8 cellular contexts compared by ENCODE assay signal in the genomic region with DNA sequence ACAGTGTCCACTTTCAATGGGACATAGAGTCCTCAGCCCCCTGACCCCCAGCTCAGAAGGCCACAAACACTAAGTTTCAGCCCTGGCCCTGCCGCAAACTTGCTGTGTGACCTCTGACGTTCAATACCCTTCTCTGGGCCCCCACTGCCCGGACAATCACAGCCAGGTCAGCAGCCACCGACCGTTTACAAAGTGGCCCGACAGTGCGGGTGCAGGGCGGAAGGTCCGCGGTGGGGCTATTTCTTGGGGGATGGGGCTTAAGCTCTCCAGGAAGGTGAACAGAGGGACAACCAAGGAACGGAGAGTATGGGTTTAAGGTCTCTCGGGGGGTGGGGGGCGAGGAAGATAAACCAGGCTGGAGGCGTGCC. TPM values are rescaled to one million over a fixed set of nuclear protein-coding genes. Genes with fewer than 3 reads are reported as not detected.
DNase-seq lines count a peak whose midpoint lies in the region; ATAC-seq and TF ChIP-seq lines count a peak whose summit lies in the region.

No MANE protein-coding gene starts in this region.

- TF ChIP-seq CTCF in omental fat pad (IDR thresholded peaks at IDR 0.05): no peak

- no peak for TF ChIP-seq POLR2A in erythroblast (IDR thresholded peaks at IDR 0.05; ENCODE audit: low read length)

- ATAC-seq in activated naive CD4-positive, alpha-beta T cell treated with anti-CD3 and anti-CD28 coated beads, Interleukin-2, amount 50 U/mL, for 72 hours: no peak
- no peak for ATAC-seq in stimulated activated naive CD8-positive, alpha-beta T cell treated with anti-CD3 and anti-CD28 coated beads, Interleukin-15, amount 100 ng/mL, for 72 hours
- no peak for ATAC-seq in omental fat pad (ENCODE audit: low FRiP score)

- H3K27me3 Mint-ChIP-seq in stimulated activated naive CD8-positive, alpha-beta T cell treated with anti-CD3 and anti-CD28 coated beads, Interleukin-15, amount 100 ng/mL, for 72 hours: peaks cover 11% of the 10 kb centered on the region

- no peaks in the 10 kb centered on the region for H3K9me3 Mint-ChIP-seq in activated naive CD4-positive, alpha-beta T cell treated with anti-CD3 and anti-CD28 coated beads, Interleukin-2, amount 50 U/mL, for 72 hours
- H3K9me3 Mint-ChIP-seq in stimulated activated naive CD8-positive, alpha-beta T cell treated with anti-CD3 and anti-CD28 coated beads, Interleukin-15, amount 100 ng/mL, for 72 hours: no peaks in the 10 kb centered on the region

- H3K4me1 ChIP-seq in HUES64 (ENCODE audit: insufficient read depth, low read length) (no peaks in the 10 kb centered on the region), iPS-20b (ENCODE audit: insufficient read depth, low read length) (peaks cover 3% of the 10 kb centered on the region; the same call in 1 of the 2 replicates)

- H3K27ac ChIP-seq in HUES64 (ENCODE audit: low read depth, low read length) (no peak overlapping the region; the same call in 1 of the 2 replicates), iPS-20b (ENCODE audit: low read length) (peak overlapping the region; percentile 92)

- H3K9me3 ChIP-seq in HUES64 (ENCODE audit: insufficient read depth, low read depth, low read length) (no peaks in the 10 kb centered on the region), iPS-20b (ENCODE audit: insufficient read depth, low read depth, low read length) (no peaks in the 10 kb centered on the region)

- peak overlapping the region; percentile 94 for H3K4me3 ChIP-seq in HUES64 (ENCODE audit: low read length)
- H3K4me3 ChIP-seq in iPS-20b (ENCODE audit: low read length): peak overlapping the region; percentile 93

- peak overlapping the region; percentile 93 for H3K9ac ChIP-seq in HUES64 (ENCODE audit: low read depth, low read length)
- H3K9ac ChIP-seq in iPS-20b (ENCODE audit: low read depth, low read length): peak overlapping the region; percentile 95; the same call in 1 of the 2 replicates

- peaks cover 44% of the 10 kb centered on the region for H3K4me1 Mint-ChIP-seq in stimulated activated naive CD8-positive, alpha-beta T cell treated with anti-CD3 and anti-CD28 coated beads, Interleukin-15, amount 100 ng/mL, for 72 hours

- H3K27ac Mint-ChIP-seq in activated naive CD4-positive, alpha-beta T cell treated with anti-CD3 and anti-CD28 coated beads, Interleukin-2, amount 50 U/mL, for 72 hours: peak overlapping the region; percentile 91 to 94
- peak overlapping the region; percentile 95 to 96 for H3K27ac Mint-ChIP-seq in stimulated activated naive CD8-positive, alpha-beta T cell treated with anti-CD3 and anti-CD28 coated beads, Interleukin-15, amount 100 ng/mL, for 72 hours

- H3K36me3 Mint-ChIP-seq in activated naive CD4-positive, alpha-beta T cell treated with anti-CD3 and anti-CD28 coated beads, Interleukin-2, amount 50 U/mL, for 72 hours: peaks cover 9 to 18% of the 10 kb centered on the region in 2 donors

- H3K36me3 ChIP-seq in HUES64 (ENCODE audit: insufficient read depth, low read length) (peaks cover 43% of the 10 kb centered on the region), iPS-20b (ENCODE audit: insufficient read depth, low read depth, low read length) (peaks cover 46% of the 10 kb centered on the region)

- H3K27me3 ChIP-seq in HUES64 (ENCODE audit: insufficient read depth, low read length): peaks cover 16% of the 10 kb centered on the region
- H3K27me3 ChIP-seq in iPS-20b (ENCODE audit: insufficient read depth, low read length): peaks cover 16% of the 10 kb centered on the region

- peak overlapping the region; percentile 95 to 96 for H3K4me3 Mint-ChIP-seq in stimulated activated naive CD8-positive, alpha-beta T cell treated with anti-CD3 and anti-CD28 coated beads, Interleukin-15, amount 100 ng/mL, for 72 hours

- DNase-seq in activated naive CD4-positive, alpha-beta T cell treated with anti-CD3 and anti-CD28 coated beads, Interleukin-2, amount 50 U/mL, for 72 hours (ENCODE audit: low spot score in 2 of 2): peak in 1 of 2 donors; percentile 57
- DNase-seq in stimulated activated naive CD8-positive, alpha-beta T cell treated with anti-CD3 and anti-CD28 coated beads, Interleukin-15, amount 100 ng/mL, for 72 hours: no peak
- DNase-seq in omental fat pad (ENCODE audit: low spot score) (no peak), D341Med (ENCODE audit: low spot score) (no peak), erythroblast (lab: John Stamatoyannopoulos, UW) (no peak), NCI-H345 (lab: John Stamatoyannopoulos, UW) (no peak)

- WGBS in HUES64: 3% methylated on average over 14 of the region's 14 CpGs

RNA-seq across cellular contexts. Expression of gene SMIM7, which starts 0.5 kb away (rescaled TPM):
- 56.9 TPM for polyA plus RNA-seq in HUES64 (2013, experiment 1 of 2)
- polyA plus RNA-seq in HUES64 (2013, experiment 2 of 2): 64.7 TPM
- 10 to 100 TPM; 44.0 to 45.8 TPM for total RNA-seq in activated naive CD4-positive, alpha-beta T cell treated with anti-CD3 and anti-CD28 coated beads, Interleukin-2, amount 50 U/mL, for 72 hours
- 100 to 1,000 TPM in 3 of 4 donors, 10 to 100 TPM in 1; 86.8 to 128 (median 123) TPM for total RNA-seq in omental fat pad

RNA-seq across cellular contexts. Expression of gene TMEM38A, which starts 1.5 kb away (rescaled TPM):
- polyA plus RNA-seq in HUES64 (2013, experiment 1 of 2): 3.6 TPM
- 5.5 TPM for polyA plus RNA-seq in HUES64 (2013, experiment 2 of 2)
- 1 to 10 TPM; 1.6 to 2.5 TPM for total RNA-seq in activated naive CD4-positive, alpha-beta T cell treated with anti-CD3 and anti-CD28 coated beads, Interleukin-2, amount 50 U/mL, for 72 hours
- total RNA-seq in omental fat pad: 1 to 10 TPM; 1.4 to 7.6 (median 1.9) TPM

RNA-seq across cellular contexts. Expression of gene MED26, which starts 31.4 kb away (rescaled TPM):
- 8.4 TPM for polyA plus RNA-seq in HUES64 (2013, experiment 1 of 2)
- 7.7 TPM for polyA plus RNA-seq in HUES64 (2013, experiment 2 of 2)
- total RNA-seq in activated naive CD4-positive, alpha-beta T cell treated with anti-CD3 and anti-CD28 coated beads, Interleukin-2, amount 50 U/mL, for 72 hours: 10 to 100 TPM; 24.1 TPM
- 10 to 100 TPM in 1 of 4 donors, 1 to 10 TPM in 3; 7.2 to 15.5 (median 8.2) TPM for total RNA-seq in omental fat pad
